ENCODE assay signal across 1 cellular context in the genomic region with DNA sequence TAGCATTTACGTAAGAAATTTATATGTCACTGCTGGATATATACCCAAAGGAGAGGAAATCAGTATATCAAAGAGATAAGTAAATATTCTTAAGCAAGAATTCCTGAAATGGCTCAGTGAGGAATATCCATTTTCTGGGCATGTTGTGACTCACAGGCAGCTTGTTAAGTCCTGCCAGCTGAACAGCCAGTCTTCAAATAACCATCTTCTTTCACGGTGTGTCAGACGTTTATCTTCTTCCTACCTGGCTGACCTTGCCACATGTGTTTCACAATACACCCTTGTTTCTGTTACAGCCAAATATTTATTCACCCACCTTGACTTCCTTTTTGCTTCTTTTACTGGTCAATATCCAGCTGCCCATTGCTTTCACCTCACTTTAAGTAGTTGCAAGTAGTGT.
TF ChIP-seq lines count a peak whose summit lies in the region.

No MANE protein-coding gene starts in this region.

TF ChIP-seq in GM23338, 12 proteins besides CTCF, POLR2A, EP300 and RAD21 (continued from another document):
- TF ChIP-seq REST (IDR thresholded peaks at IDR 0.05; ENCODE audit: unreplicated experiment) (no peak), ZNF114 (CRISPR knock-in tag; IDR thresholded peaks at IDR 0.05) (no peak), STAT1 (IDR thresholded peaks at IDR 0.05; ENCODE audit: unreplicated experiment) (no peak), ETS1 (IDR thresholded peaks at IDR 0.05) (no peak), NANOG (IDR thresholded peaks at IDR 0.05; ENCODE audit: borderline replicate concordance) (no peak), ZNF462 (CRISPR knock-in tag; IDR thresholded peaks at IDR 0.05) (no peak), EZH2 (IDR thresholded peaks at IDR 0.05; ENCODE audit: low read depth, unreplicated experiment) (no peak), EZH2phosphoT487 (IDR thresholded peaks at IDR 0.05; ENCODE audit: unreplicated experiment) (no peak), CREB1 (CRISPR knock-in tag; IDR thresholded peaks at IDR 0.05; ENCODE audit: low read depth) (no peak)
